22 cellular contexts compared by ENCODE assay signal in genomic region chr5:109364977-109365376, GRCh38.
"Had no signal": no experiment of that assay in that cellular context is flagged by ENCODE, and none has a peak within 500 bp of the region (broad histone marks: within the 10 kb centered on the region; RNA-seq: fewer than 3 reads in every experiment).

No MANE protein-coding gene starts in this region.

- ATAC-seq: HepG2, Panc1, PC-3, SK-N-SH treated with all-trans-retinoic acid at 6 μM for 48 hours had no signal

- H3K4me3 ChIP-seq: MG63 had no signal

- H3K27me3 ChIP-seq: MG63 had no signal

- DNase-seq: IMR-90, Karpas-422, KG1, MG63, NCI-H1092, NCI-H1105 treated with DMSO at 0.1 percent for 48 hours, NCI-H1417 treated with DMSO at 0.1 percent for 48 hours, NCI-H146, NCI-H1694 treated with DMSO at 0.1 percent for 48 hours, NCI-H1930, NCI-H2081, NCI-H2107, NCI-H2227 treated with DMSO at 0.1 percent for 48 hours, NCI-H524, NCI-H526 treated with DMSO at 0.1 percent for 48 hours, NCI-H748 treated with DMSO at 0.1 percent for 48 hours, PC-3, SHP77 had no signal

- H3K27ac ChIP-seq: RWPE1 had no signal
